In genomic region chr4:53141308-53141707, GRCh38 we compare ENCODE assay signal across 22 cellular contexts.
"Had no signal": no experiment of that assay in that cellular context is flagged by ENCODE, and none has a peak within 500 bp of the region (broad histone marks: within the 10 kb centered on the region; RNA-seq: fewer than 3 reads in every experiment).

No MANE protein-coding gene starts in this region.

- H3K36me3 ChIP-seq: neutrophil, pancreas, right atrium auricular region had no signal

- H3K4me1 ChIP-seq: gastroesophageal sphincter, heart left ventricle, pancreas, psoas muscle, right atrium auricular region, upper lobe of left lung had no signal

- H3K27me3 ChIP-seq: gastroesophageal sphincter, heart left ventricle, neutrophil, pancreas, right atrium auricular region, upper lobe of left lung had no signal

- H3K9me3 ChIP-seq: gastroesophageal sphincter, heart left ventricle, neutrophil, pancreas, psoas muscle, right atrium auricular region, upper lobe of left lung had no signal

- H3K4me3 ChIP-seq: gastroesophageal sphincter, heart left ventricle, pancreas, psoas muscle, right atrium auricular region, upper lobe of left lung had no signal

- H3K27ac ChIP-seq: gastroesophageal sphincter, heart left ventricle, neutrophil, pancreas, psoas muscle, right atrium auricular region, upper lobe of left lung had no signal

- ATAC-seq: activated CD8-positive, alpha-beta memory T cell treated with anti-CD3 and anti-CD28 coated beads, Interleukin-2, amount 10 ng/mL, durations not matched to agents 7 days and 5 days; activated CD8-positive, alpha-beta T cell treated with anti-CD3 and anti-CD28 coated beads for 36 hours; activated T-helper 17 cell treated with anti-CD3 and anti-CD28 coated beads, Interleukin-2, amount 50 U/mL, for 72 hours; gastroesophageal sphincter; heart left ventricle; left cardiac atrium; pancreas; psoas muscle; stimulated activated naive CD8-positive, alpha-beta T cell treated with anti-CD3 and anti-CD28 coated beads, Interleukin-15, Interleukin-2, amounts not matched to agents 100 U/mL and 50 U/mL, for 24 hours; T-helper 17 cell had no signal

- DNase-seq: activated B cell treated with CpG ODN at 0.5 μM for 24 hours; activated CD4-positive, alpha-beta T cell treated with anti-CD3 and anti-CD28 coated beads, Interleukin-2, amount 10 ng/mL, durations not matched to agents 7 days and 5 days; activated CD8-positive, alpha-beta memory T cell treated with anti-CD3 and anti-CD28 coated beads, Interleukin-2, amount 10 ng/mL, durations not matched to agents 7 days and 5 days; activated CD8-positive, alpha-beta T cell treated with anti-CD3 and anti-CD28 coated beads for 36 hours; activated naive CD4-positive, alpha-beta T cell treated with Interleukin-2 at 50 U/mL for 16 hours; activated naive CD8-positive, alpha-beta T cell treated with anti-CD3 and anti-CD28 coated beads for 36 hours; activated T-cell treated with anti-CD3 and anti-CD28 coated beads for 4 hours; amniotic stem cell; heart left ventricle; islet precursor cell; left cardiac atrium; pancreas; psoas muscle; stimulated activated CD4-positive, alpha-beta T cell treated with anti-CD3 and anti-CD28 coated beads, Interleukin-4, amount 100 ng/mL, for 24 hours; stimulated activated naive CD8-positive, alpha-beta T cell treated with anti-CD3 and anti-CD28 coated beads, Interleukin-15, Interleukin-2, amounts not matched to agents 100 U/mL and 50 U/mL, for 24 hours; SW 1271; T-helper 17 cell; upper lobe of left lung had no signal

- FAIRE-seq: pancreas had no signal
